20 cellular contexts compared by ENCODE assay signal in the genomic region with DNA sequence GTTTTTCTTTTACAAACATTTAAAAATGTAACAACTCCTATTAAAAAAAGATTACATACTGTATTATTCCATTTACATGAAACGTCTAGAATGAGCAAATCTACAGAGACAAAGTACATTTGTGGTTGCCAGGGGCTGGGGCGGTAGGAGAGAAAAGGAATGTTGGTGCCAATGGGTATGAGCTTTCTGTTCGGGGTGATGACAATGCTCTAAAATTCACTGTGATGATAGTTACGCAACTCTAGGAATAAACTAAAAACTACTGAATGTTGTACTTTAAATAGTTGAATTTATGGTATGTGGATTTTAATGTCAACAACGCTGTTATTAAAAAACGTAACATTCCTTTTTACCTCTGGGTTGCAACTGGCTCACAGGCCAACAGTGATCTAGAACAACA.
"Had no signal": no experiment of that assay in that cellular context is flagged by ENCODE, and none has a peak within 500 bp of the region (broad histone marks: within the 10 kb centered on the region; RNA-seq: fewer than 3 reads in every experiment).

No MANE protein-coding gene starts in this region.

- H3K9me3 ChIP-seq: neutrophil, prostate gland, right atrium auricular region, thoracic aorta, transverse colon, upper lobe of right lung, vagina had no signal

- H3K27me3 ChIP-seq: dorsolateral prefrontal cortex, neutrophil, right atrium auricular region, transverse colon, upper lobe of right lung, vagina had no signal

- DNase-seq: cerebellar nuclear complex; dorsolateral prefrontal cortex; effector CD4-positive, alpha-beta T cell; hypothalamus; immature natural killer cell; natural killer cell; small intestine; stimulated activated CD4-positive, alpha-beta T cell treated with anti-CD3 and anti-CD28 coated beads, Interleukin-15, amount 100 ng/mL, for 24 hours; stimulated activated CD4-positive, alpha-beta T cell treated with anti-CD3 and anti-CD28 coated beads, Interleukin-2, amount 100 ng/mL, for 48 hours; stimulated activated naive B cell treated with anti-CD40 and anti-IgM and Interleukin-4, amounts not matched to agents 10 μg/mL and 1 μg/mL and 100 μg/mL, for 72 hours; transverse colon; upper lobe of right lung had no signal

- H3K4me3 ChIP-seq: dorsolateral prefrontal cortex, lung, prostate gland, right atrium auricular region, thoracic aorta, transverse colon, upper lobe of right lung, vagina had no signal

- ATAC-seq: esophagus mucosa, natural killer cell, upper lobe of right lung had no signal

- H3K4me1 ChIP-seq: prostate gland, right atrium auricular region, upper lobe of right lung, vagina had no signal

- H3K36me3 ChIP-seq: neutrophil, prostate gland, right atrium auricular region, thoracic aorta, upper lobe of right lung, vagina had no signal

- H3K27ac ChIP-seq: dorsolateral prefrontal cortex, epithelial cell of prostate, neutrophil, prostate gland, right atrium auricular region, thoracic aorta, transverse colon, upper lobe of right lung, vagina had no signal
